Comparison of ENCODE assay signal across 25 cellular contexts in genomic region chr12:117231750-117232149, GRCh38. TPM values are rescaled to one million over a fixed set of nuclear protein-coding genes. Genes with fewer than 3 reads are reported as not detected.
DNase-seq lines count a peak whose midpoint lies in the region; ATAC-seq, FAIRE-seq and TF ChIP-seq lines count a peak whose summit lies in the region.
"Had no signal": no experiment of that assay in that cellular context is flagged by ENCODE, and none has a peak within 500 bp of the region (broad histone marks: within the 10 kb centered on the region; RNA-seq: fewer than 3 reads in every experiment).

No MANE protein-coding gene starts in this region.

- H3K9me3 ChIP-seq in BE2C (no peaks in the 10 kb centered on the region), K562 (replicated peaks; ENCODE audit: control insufficient read depth, insufficient read depth, low read depth, low read length) (no peaks in the 10 kb centered on the region)
- H3K9me3 ChIP-seq: prostate gland, SK-N-SH, spleen, thoracic aorta had no signal

- ATAC-seq in K562 = peak; percentile 69

- H2AFZ ChIP-seq in K562 (ENCODE audit: low read depth, low read length) = no peak overlapping the region

- peak; percentile 39 for TF ChIP-seq CTCF in BE2C (IDR thresholded peaks at IDR 0.05; ENCODE audit: low read depth, low read length)
- TF ChIP-seq CTCF in GM12872 (IDR thresholded peaks at IDR 0.05; ENCODE audit: insufficient read depth, low read depth, low read length) = peak; percentile 15; the same call in 1 of the 3 replicates
- peak; percentile 48 for TF ChIP-seq CTCF in NB4 (IDR thresholded peaks at IDR 0.05; ENCODE audit: low read depth, low read length)
- peak; percentile 67 to 97 (median 73) for TF ChIP-seq CTCF in K562 (IDR thresholded peaks at IDR 0.05 in 2 of 3, conservative IDR thresholded peaks at IDR 0.05 in 1 of 3; ENCODE audit: insufficient read depth in 2 of 3, low read depth in 1 of 3, low read length in 3 of 3)
- no peak for TF ChIP-seq CTCF in MCF 10A (IDR thresholded peaks at IDR 0.05; ENCODE audit: unreplicated experiment)

- 0% methylated on average over 8 of the region's 11 CpGs for WGBS in K562 (ENCODE audit: insufficient coverage, low coverage, missing lambda C conversion rate)

- CTCF ChIA-PET in K562 (lab: Yijun Ruan, JAX; ENCODE audit: low intra/inter-chr PET ratio) (no interaction called here), MCF 10A (lab: Yijun Ruan, JAX) (interaction anchor here (0.6 to 4.7 kb wide), 12 partner anchors 19 to 625 kb away, joined by 3 to 28 read pairs (median 4); no protein-coding TSS in a partner anchor)

- POLR2A ChIA-PET in K562 (lab: Yijun Ruan, JAX) (interaction anchor here (0.6 to 1.3 kb wide), 4 partner anchors 9 to 23 kb away, joined by 3 to 4 read pairs (median 4); no protein-coding TSS in a partner anchor), MCF 10A (lab: Yijun Ruan, JAX) (no interaction called here)

- peaks cover 3% of the 10 kb centered on the region; the same call in 1 of the 2 replicates for H4K20me1 ChIP-seq in K562 (replicated peaks; ENCODE audit: control insufficient read depth, insufficient read depth, low read length)

- no peak for FAIRE-seq in K562 (lab: Jason Lieb, UNC)
- FAIRE-seq: astrocyte, colon, D721Med, GM19239 had no signal

- H3K9me1 ChIP-seq in K562 (ENCODE audit: control insufficient read depth, insufficient read depth, low read length) = no peaks in the 10 kb centered on the region

- H3K36me3 ChIP-seq in BE2C = no peaks in the 10 kb centered on the region
- H3K36me3 ChIP-seq in K562 (ENCODE audit: control insufficient read depth, insufficient read depth, low read length) = no peaks in the 10 kb centered on the region
- H3K36me3 ChIP-seq: prostate gland, spleen, thoracic aorta had no signal

- no peaks in the 10 kb centered on the region for H3K9me3 Mint-ChIP-seq in MCF 10A (ENCODE audit: unreplicated experiment)
- H3K9me3 Mint-ChIP-seq: nephron had no signal

- peaks cover 6% of the 10 kb centered on the region for H3K4me1 Mint-ChIP-seq in MCF 10A (ENCODE audit: insufficient read depth, unreplicated experiment)
- H3K4me1 Mint-ChIP-seq: B cell, IgD-negative memory B cell, nephron had no signal

- TF ChIP-seq EP300 in K562 (IDR thresholded peaks at IDR 0.05; ENCODE audit: low read length) = no peak

- TF ChIP-seq POLR2A in NB4 (IDR thresholded peaks at IDR 0.05; ENCODE audit: extremely low read depth, insufficient read length) = no peak
- TF ChIP-seq POLR2A in K562 (conservative IDR thresholded peaks at IDR 0.05) = no peak

- H3K4me1 ChIP-seq in BE2C (no peaks in the 10 kb centered on the region), K562 (replicated peaks in 1 of 2; ENCODE audit: control insufficient read depth in 2 of 2, insufficient read depth in 2 of 2, low read length in 2 of 2) (0 out of 5 replicates have a peak, but pooled peaks cover 0 to 2% of the 10 kb centered on the region in 2 experiments)
- H3K4me1 ChIP-seq: prostate gland, spleen had no signal

- H3K27me3 ChIP-seq in BE2C (peaks cover 12% of the 10 kb centered on the region), K562 (ENCODE audit: control insufficient read depth in 2 of 2, insufficient read depth in 2 of 2, low read length in 2 of 2) (peaks cover 0 to 26% of the 10 kb centered on the region in 2 experiments; a peak in 2 of 5 replicates)

- H3K4me2 ChIP-seq in K562 (ENCODE audit: insufficient read depth, low read length) = no peak overlapping the region
- H3K4me2 ChIP-seq: SK-N-SH had no signal

- peaks cover 7% of the 10 kb centered on the region for H3K27me3 Mint-ChIP-seq in MCF 10A (ENCODE audit: insufficient read depth, unreplicated experiment)

- H3K36me3 Mint-ChIP-seq in MCF 10A (ENCODE audit: insufficient read depth, unreplicated experiment) = no peaks in the 10 kb centered on the region
- H3K36me3 Mint-ChIP-seq: IgD-negative memory B cell had no signal

- no peaks in the 10 kb centered on the region for H3K79me2 ChIP-seq in K562 (ENCODE audit: control insufficient read depth, insufficient read depth, low read length)

- H3K4me3 Mint-ChIP-seq in MCF 10A (ENCODE audit: unreplicated experiment) = no peak overlapping the region
- H3K4me3 Mint-ChIP-seq: B cell, IgD-negative memory B cell, nephron had no signal

- no peak overlapping the region for H3K9ac ChIP-seq in K562 (ENCODE audit: insufficient read depth in 1 of 2, low read depth in 2 of 2, low read length in 2 of 2)
- H3K9ac ChIP-seq: SK-N-SH had no signal

- BruUV-seq in K562 (replicated peaks; lab: Mats Ljungman, UMichigan) = no TSS peak
- no TSS peak for BruUV-seq in MCF 10A (replicated peaks; lab: Mats Ljungman, UMichigan)

- TF ChIP-seq RAD21 in K562 (CRISPR knock-in tag; conservative IDR thresholded peaks at IDR 0.05 in 1 of 2, IDR thresholded peaks at IDR 0.05 in 1 of 2) = peak in 1 of 2 experiments; percentile 35; a peak in 1 of 4 replicates

- no peak overlapping the region for H3K27ac ChIP-seq in K562 (ENCODE audit: extremely low read depth, low read depth, low read length)
- H3K27ac ChIP-seq: prostate gland, spleen, thoracic aorta had no signal

- H3K27ac Mint-ChIP-seq in MCF 10A (ENCODE audit: low read depth, unreplicated experiment) = no peak overlapping the region
- H3K27ac Mint-ChIP-seq: B cell, IgD-negative memory B cell, nephron had no signal

- no peak overlapping the region for H3K4me3 ChIP-seq in BE2C (ENCODE audit: low read depth, low read length)
- H3K4me3 ChIP-seq in NB4 (ENCODE audit: low read depth, low read length) = no peak overlapping the region
- H3K4me3 ChIP-seq in K562 = no peak overlapping the region
- H3K4me3 ChIP-seq: prostate gland, spleen, thoracic aorta had no signal

- DNase-seq in BE2C (peak; percentile 12), NB4 (ENCODE audit: low read depth) (peak; percentile 43), K562 (ENCODE audit: extremely low read depth in 1 of 4, low spot score in 3 of 4) (peak in 2 of 4 experiments; percentile 34 to 37), MCF 10A (ENCODE audit: unreplicated experiment) (no peak), COLO668 (lab: John Stamatoyannopoulos, UW; ENCODE audit: unreplicated experiment) (no peak), pons (ENCODE audit: low spot score) (no peak)
- no peak for DNase-seq in NK-92 treated with Interleukin-12 subunit alpha and Interleukin-12 subunit beta, amount 100 ng/mL, for 24 hours (lab: John Stamatoyannopoulos, UW)
- DNase-seq: activated CD4-positive, alpha-beta T cell treated with anti-CD3 and anti-CD28 coated beads for 48 hours; activated naive CD4-positive, alpha-beta T cell; hippocampal formation; NCI-H1092; NCI-H345; SK-N-SH; spleen; T1000 had no signal

- in situ Hi-C loops in K562 (cut with MboI) = loop anchor here (10.0 kb wide), 1 partner anchor 443 kb away; no protein-coding TSS in a partner anchor

- intact Hi-C loops in K562 (cut with micrococcal nuclease) = loop anchor here (10.0 kb wide), 1 partner anchor 133 kb away; the partner anchor contains the start of gene NOS1
- intact Hi-C loops in MCF 10A (cut with micrococcal nuclease) = no loop called here

TF ChIP-seq in K562, 482 proteins besides CTCF, POLR2A, EP300 and RAD21 (continues in another document):
- TF ChIP-seq FOXO4 (CRISPR knock-in tag; IDR thresholded peaks at IDR 0.05) (no peak), SETDB1 (IDR thresholded peaks at IDR 0.05; ENCODE audit: low read length) (no peak)

RNA-seq across cellular contexts. Expression of gene FBXO21, which starts 41.5 kb away (rescaled TPM):
- polyA plus RNA-seq in BE2C (2012; ENCODE audit: insufficient read depth, insufficient read length, low read depth) = 36.9 TPM
- 15.2 and 18.4 TPM in 2 replicates for total RNA-seq in K562 (2011; cell fraction: chromatin; rRNA removed; ENCODE audit: low replicate concordance)
- 13.4 and 17.0 TPM in 2 replicates for total RNA-seq in K562 (2011; cell fraction: nucleolus; rRNA removed)
- total RNA-seq in K562 (2011; cell fraction: nucleoplasm; rRNA removed) = 11.4 and 15.2 TPM in 2 replicates
- 35.4 and 50.9 TPM in 2 replicates for total RNA-seq in K562 (2014; rRNA removed)
- 9.1 and 10.1 TPM in 2 replicates for total RNA-seq in K562 (2014; rRNA removed; fragmentation: Illumina TruSeq; extraction: Trizol)
- 8.3 and 8.6 TPM in 2 replicates for total RNA-seq in K562 (2015; rRNA removed; fragmentation: Illumina TruSeq; extraction: Trizol)
- 13.4 and 13.8 TPM in 2 replicates for total RNA-seq in K562 (2021)
- polyA plus RNA-seq in K562 (2011; rRNA removed) = 5.9 and 11.2 TPM in 2 replicates
- polyA plus RNA-seq in K562 (2011; cell fraction: cytosol; rRNA removed) = 12.2 and 43.9 TPM in 2 replicates
- polyA plus RNA-seq in K562 (2011; cell fraction: nucleus; rRNA removed) = 6.3 and 22.4 TPM in 2 replicates
- 7.1 and 10.5 TPM in 2 replicates for polyA plus RNA-seq in K562 (2012)
- 7.1 and 7.4 TPM in 2 replicates for polyA plus RNA-seq in K562 (2014; fragmentation: Illumina TruSeq; extraction: Trizol)
- polyA plus RNA-seq in K562 (2014; fragmentation: Nextera tagmentation; extraction: Ambion mirVana) = 1 to 10 TPM; 3.0 to 4.0 TPM
- 15.2 and 16.3 TPM in 2 replicates for polyA plus RNA-seq in K562 (2014; rRNA removed)
- polyA minus RNA-seq in K562 (2011; rRNA and poly(A)+ RNA removed) = 14.2 and 15.8 TPM in 2 replicates
- polyA minus RNA-seq in K562 (2011; cell fraction: cytosol; rRNA and poly(A)+ RNA removed) = 12.2 and 17.8 TPM in 2 replicates
- polyA minus RNA-seq in K562 (2011; cell fraction: nucleus; rRNA and poly(A)+ RNA removed) = 2.6 and 12.0 TPM in 2 replicates
- 33.4 and 45.3 TPM in 2 replicates for total RNA-seq in MCF 10A (2022)

Comparison
In these comparisons a context has a peak if more than half of its experiments do, and no peak if none do; other contexts are left out.
1. DNase-seq: peak in BE2C (single experiment) and NB4 (single experiment); none in NK-92 treated with Interleukin-12 subunit alpha and Interleukin-12 subunit beta, amount 100 ng/mL, for 24 hours (single experiment), MCF 10A (single experiment), COLO668 (single experiment) and pons (single experiment).